ENCODE assay signal across 1 cellular context in genomic region chr5:134648425-134649162, GRCh38.
TF ChIP-seq lines count a peak whose summit lies in the region.

Gene SEC24A, plus strand, starts transcription at chr5:134648785. Its CDS starts 292 bp downstream, at chr5:134649077.

TF ChIP-seq in HepG2, 621 proteins besides CTCF, POLR2A, EP300 and RAD21 (continued from another document and continues in another):
- TF ChIP-seq CHCHD3 (CRISPR knock-in tag; IDR thresholded peaks at IDR 0.05), result no peak
- no peak; the same call in 1 of the 2 replicates for TF ChIP-seq RERE (CRISPR knock-in tag; IDR thresholded peaks at IDR 0.05; ENCODE audit: low read depth)
- TF ChIP-seq ZNF768 (CRISPR knock-in tag; IDR thresholded peaks at IDR 0.05), result peak; percentile 66; the same call in 1 of the 2 replicates
- peak; percentile 58 for TF ChIP-seq MED13 (CRISPR knock-in tag; IDR thresholded peaks at IDR 0.05)
- 0 out of 2 replicates have a peak, but pooled peaks have one; percentile 18 for TF ChIP-seq NFE2L1 (CRISPR knock-in tag; IDR thresholded peaks at IDR 0.05; ENCODE audit: borderline replicate concordance)
- no peak for TF ChIP-seq ZNF382 (CRISPR knock-in tag; IDR thresholded peaks at IDR 0.05; ENCODE audit: borderline replicate concordance)
- peak; percentile 80 for TF ChIP-seq ZNF709 (CRISPR knock-in tag; IDR thresholded peaks at IDR 0.05)
- TF ChIP-seq TGIF2 (CRISPR knock-in tag; IDR thresholded peaks at IDR 0.05), result peak; percentile 98
- TF ChIP-seq XBP1 (CRISPR knock-in tag; IDR thresholded peaks at IDR 0.05), result peak; percentile 17; the same call in 1 of the 2 replicates
- TF ChIP-seq SIN3A (IDR thresholded peaks at IDR 0.05; ENCODE audit: borderline replicate concordance, low read depth, low read length), result peak; percentile 68; the same call in 1 of the 2 replicates
- peak; percentile 96 for TF ChIP-seq FOXC1 (CRISPR knock-in tag; IDR thresholded peaks at IDR 0.05; ENCODE audit: borderline replicate concordance)
- TF ChIP-seq TBL1XR1 (IDR thresholded peaks at IDR 0.05; ENCODE audit: borderline replicate concordance, low read length, partially characterized antibody), result no peak
- no peak for TF ChIP-seq PCBP1 (IDR thresholded peaks at IDR 0.05; ENCODE audit: borderline replicate concordance, low read depth, low read length)
- no peak for TF ChIP-seq ZNF75D (CRISPR knock-in tag; IDR thresholded peaks at IDR 0.05; ENCODE audit: borderline replicate concordance)
- no peak for TF ChIP-seq SRSF9 (IDR thresholded peaks at IDR 0.05; ENCODE audit: borderline replicate concordance, insufficient read depth, low read depth, low read length, poor library complexity, severe bottlenecking)
- no peak; the same call in 1 of the 2 replicates for TF ChIP-seq ZNF138 (CRISPR knock-in tag; IDR thresholded peaks at IDR 0.05; ENCODE audit: low read depth)
- no peak for TF ChIP-seq ZNF282 (IDR thresholded peaks at IDR 0.05; ENCODE audit: partially characterized antibody)
- peak; percentile 65 for TF ChIP-seq ZBTB14 (CRISPR knock-in tag; IDR thresholded peaks at IDR 0.05)
- TF ChIP-seq ZBTB26 (CRISPR knock-in tag; IDR thresholded peaks at IDR 0.05; ENCODE audit: borderline replicate concordance), result peak; percentile 90; the same call in 1 of the 2 replicates
- TF ChIP-seq TCF7L2 (IDR thresholded peaks at IDR 0.05; ENCODE audit: low read depth, low read length), result no peak
- TF ChIP-seq KLF12 (CRISPR knock-in tag; IDR thresholded peaks at IDR 0.05; ENCODE audit: borderline replicate concordance), result peak; percentile 60; the same call in 1 of the 2 replicates
- peak; percentile 76; the same call in 1 of the 2 replicates for TF ChIP-seq IRX3 (CRISPR knock-in tag; IDR thresholded peaks at IDR 0.05; ENCODE audit: borderline replicate concordance, low read depth)
- TF ChIP-seq ZNF275 (CRISPR knock-in tag; IDR thresholded peaks at IDR 0.05; ENCODE audit: borderline replicate concordance), result no peak
- peak; percentile 91; the same call in 1 of the 2 replicates for TF ChIP-seq TMF1 (CRISPR knock-in tag; IDR thresholded peaks at IDR 0.05; ENCODE audit: low read depth)
- peak; percentile 88 for TF ChIP-seq TEAD3 (CRISPR knock-in tag; optimal IDR thresholded peaks at IDR 0.05; ENCODE audit: borderline replicate concordance)
- TF ChIP-seq ZBTB43 (CRISPR knock-in tag; conservative IDR thresholded peaks at IDR 0.05), result 0 out of 2 replicates have a peak, but pooled peaks have one; percentile 19
- peak; percentile 70; the same call in 1 of the 2 replicates for TF ChIP-seq CSRNP2 (CRISPR knock-in tag; conservative IDR thresholded peaks at IDR 0.05; ENCODE audit: low read depth)
- TF ChIP-seq FOSL1 (CRISPR knock-in tag; IDR thresholded peaks at IDR 0.05; ENCODE audit: borderline replicate concordance), result 0 out of 2 replicates have a peak, but pooled peaks have one; percentile 21
- TF ChIP-seq IRF1 (CRISPR knock-in tag; IDR thresholded peaks at IDR 0.05; ENCODE audit: low read depth), result no peak
- TF ChIP-seq TCF7 (IDR thresholded peaks at IDR 0.05; ENCODE audit: low read depth), result no peak
- 0 out of 2 replicates have a peak, but pooled peaks have one; percentile 69 for TF ChIP-seq ZNF678 (CRISPR knock-in tag; IDR thresholded peaks at IDR 0.05)
- 0 out of 2 replicates have a peak, but pooled peaks have one; percentile 32 for TF ChIP-seq ZNF30 (CRISPR knock-in tag; IDR thresholded peaks at IDR 0.05)
- TF ChIP-seq ZNF841 (CRISPR knock-in tag; IDR thresholded peaks at IDR 0.05; ENCODE audit: borderline replicate concordance), result no peak
- peak; percentile 74 for TF ChIP-seq EED (CRISPR knock-in tag; IDR thresholded peaks at IDR 0.05)
- TF ChIP-seq ZNF235 (CRISPR knock-in tag; IDR thresholded peaks at IDR 0.05; ENCODE audit: borderline replicate concordance), result no peak
- TF ChIP-seq ZNF616 (CRISPR knock-in tag; IDR thresholded peaks at IDR 0.05; ENCODE audit: low read depth), result peak; percentile 85
- TF ChIP-seq SOX13 (IDR thresholded peaks at IDR 0.05), result no peak
- peak in 1 of 2 experiments; percentile 68; a peak in 1 of 4 replicates for TF ChIP-seq SOX13 (CRISPR knock-in tag; conservative IDR thresholded peaks at IDR 0.05 in 1 of 2, IDR thresholded peaks at IDR 0.05 in 1 of 2)
- peak; percentile 94 for TF ChIP-seq ZNF614 (CRISPR knock-in tag; IDR thresholded peaks at IDR 0.05; ENCODE audit: borderline replicate concordance)
- TF ChIP-seq TAF1 (CRISPR knock-in tag; IDR thresholded peaks at IDR 0.05), result peak; percentile 83
- TF ChIP-seq ZBTB1 (CRISPR knock-in tag; IDR thresholded peaks at IDR 0.05; ENCODE audit: borderline replicate concordance), result no peak
- no peak for TF ChIP-seq ZNF335 (CRISPR knock-in tag; IDR thresholded peaks at IDR 0.05)
- no peak for TF ChIP-seq CERS6 (CRISPR knock-in tag; IDR thresholded peaks at IDR 0.05)
- TF ChIP-seq HNF1A (IDR thresholded peaks at IDR 0.05; ENCODE audit: low read depth), result no peak
- TF ChIP-seq HNF1A (CRISPR knock-in tag; IDR thresholded peaks at IDR 0.05; ENCODE audit: borderline replicate concordance), result peak; percentile 73
- TF ChIP-seq ZNF7 (CRISPR knock-in tag; IDR thresholded peaks at IDR 0.05), result no peak; the same call in 1 of the 2 replicates
- peak; percentile 87 for TF ChIP-seq ZNF331 (CRISPR knock-in tag; IDR thresholded peaks at IDR 0.05)
